Comparison of ENCODE assay signal across 27 cellular contexts in the genomic region with DNA sequence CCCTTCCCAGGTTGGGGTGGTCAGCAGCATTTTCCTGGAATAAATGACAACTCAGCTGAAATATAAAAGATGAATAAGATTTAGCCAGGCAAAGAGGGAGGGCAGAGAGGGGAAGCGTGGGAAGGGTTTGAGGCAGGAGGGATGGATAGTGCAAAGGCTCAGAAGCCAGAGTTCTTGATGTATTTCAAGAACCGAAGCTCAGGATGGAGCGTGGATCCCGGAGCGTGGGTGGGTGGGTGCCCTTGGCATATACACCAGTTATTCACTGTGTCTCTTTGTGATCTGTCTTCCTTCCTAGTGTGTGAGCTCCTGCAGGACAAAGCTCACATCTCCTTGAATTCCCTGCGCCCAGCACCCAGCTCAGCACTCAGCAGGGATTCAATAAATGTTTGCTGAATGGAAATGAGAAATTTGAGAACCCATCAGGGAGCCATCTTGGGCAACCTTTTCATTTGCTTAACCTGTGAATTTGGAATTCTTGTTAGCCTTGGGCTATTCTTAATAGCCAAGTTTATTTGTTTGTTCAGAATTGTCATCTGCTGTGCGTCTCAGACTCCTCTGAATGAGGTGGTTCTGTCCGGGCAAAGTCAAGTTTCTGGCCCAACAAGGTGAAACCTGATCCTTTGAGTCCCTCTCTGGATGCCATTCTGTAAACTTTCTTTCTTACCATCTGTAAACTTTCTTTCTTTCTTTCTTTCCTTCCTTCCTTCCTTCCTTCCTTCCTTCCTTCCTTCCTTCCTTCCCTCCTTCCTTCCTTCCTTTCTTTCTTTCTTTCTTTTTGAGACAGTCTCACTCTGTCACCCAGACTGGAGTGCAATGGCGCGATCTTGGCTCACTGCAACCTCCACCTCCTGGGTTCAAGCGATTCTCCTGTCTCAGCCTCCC. TPM values are rescaled to one million over a fixed set of nuclear protein-coding genes. Genes with fewer than 3 reads are reported as not detected.
DNase-seq lines count a peak whose midpoint lies in the region; FAIRE-seq and TF ChIP-seq lines count a peak whose summit lies in the region.
"Had no signal": no experiment of that assay in that cellular context is flagged by ENCODE, and none has a peak within 500 bp of the region (broad histone marks: within the 10 kb centered on the region; RNA-seq: fewer than 3 reads in every experiment).

No MANE protein-coding gene starts in this region.

- H3K4me3 Mint-ChIP-seq in activated naive CD4-positive, alpha-beta T cell treated with anti-CD3 and anti-CD28 coated beads, Interleukin-2, amount 50 U/mL, for 24 hours, result no peak overlapping the region
- H3K4me3 Mint-ChIP-seq: brain; stimulated activated naive CD8-positive, alpha-beta T cell treated with anti-CD3 and anti-CD28 coated beads, Interleukin-15, Interleukin-2, amounts not matched to agents 100 ng/mL and 50 ng/mL, for 24 hours; T-cell had no signal

- H3K4me3 ChIP-seq in bronchial epithelial cell (ENCODE audit: low read depth, low read length), result no peak overlapping the region
- no peak overlapping the region for H3K4me3 ChIP-seq in sigmoid colon
- H3K4me3 ChIP-seq in suprapubic skin, result no peak overlapping the region
- H3K4me3 ChIP-seq: coronary artery, left lung, mucosa of descending colon, prostate gland, skin epidermis, tibial nerve had no signal

- H3K4me1 Mint-ChIP-seq in activated naive CD4-positive, alpha-beta T cell treated with anti-CD3 and anti-CD28 coated beads, Interleukin-2, amount 50 U/mL, for 24 hours, result peaks cover 47% of the 10 kb centered on the region

- TF ChIP-seq CTCF in bronchial epithelial cell (IDR thresholded peaks at IDR 0.05; ENCODE audit: insufficient read depth, low read length, severe bottlenecking), result no peak
- TF ChIP-seq CTCF in sigmoid colon (IDR thresholded peaks at IDR 0.05), result no peak
- no peak for TF ChIP-seq CTCF in suprapubic skin (IDR thresholded peaks at IDR 0.05)

- no peaks in the 10 kb centered on the region for H3K36me3 Mint-ChIP-seq in activated naive CD4-positive, alpha-beta T cell treated with anti-CD3 and anti-CD28 coated beads, Interleukin-2, amount 50 U/mL, for 24 hours
- H3K36me3 Mint-ChIP-seq: brain, T-cell had no signal

- TF ChIP-seq POLR2A in sigmoid colon (IDR thresholded peaks at IDR 0.05), result no peak
- TF ChIP-seq POLR2A in suprapubic skin (IDR thresholded peaks at IDR 0.05), result no peak

- no peaks in the 10 kb centered on the region for H3K4me1 ChIP-seq in sigmoid colon
- H3K4me1 ChIP-seq in suprapubic skin, result peaks cover 41% of the 10 kb centered on the region
- H3K4me1 ChIP-seq: prostate gland had no signal

- H3K9me3 Mint-ChIP-seq in activated naive CD4-positive, alpha-beta T cell treated with anti-CD3 and anti-CD28 coated beads, Interleukin-2, amount 50 U/mL, for 24 hours, result no peaks in the 10 kb centered on the region
- H3K9me3 Mint-ChIP-seq: brain; H9; stimulated activated naive CD8-positive, alpha-beta T cell treated with anti-CD3 and anti-CD28 coated beads, Interleukin-15, Interleukin-2, amounts not matched to agents 100 ng/mL and 50 ng/mL, for 24 hours; T-cell had no signal

- peak overlapping the region; percentile 38 for H3K27ac Mint-ChIP-seq in activated naive CD4-positive, alpha-beta T cell treated with anti-CD3 and anti-CD28 coated beads, Interleukin-2, amount 50 U/mL, for 24 hours
- H3K27ac Mint-ChIP-seq: brain; stimulated activated naive CD8-positive, alpha-beta T cell treated with anti-CD3 and anti-CD28 coated beads, Interleukin-15, Interleukin-2, amounts not matched to agents 100 ng/mL and 50 ng/mL, for 24 hours; T-cell had no signal

- no peaks in the 10 kb centered on the region for H3K27me3 ChIP-seq in bronchial epithelial cell (ENCODE audit: control insufficient read depth, insufficient read depth, low read length)
- H3K27me3 ChIP-seq in sigmoid colon, result peaks cover 0 to 88% (median 40%) of the 10 kb centered on the region in 3 donors
- H3K27me3 ChIP-seq in suprapubic skin, result peaks cover 19% of the 10 kb centered on the region

- H3K36me3 ChIP-seq in bronchial epithelial cell (ENCODE audit: control insufficient read depth, insufficient read depth, low read length) (no peaks in the 10 kb centered on the region), sigmoid colon (no peaks in the 10 kb centered on the region), suprapubic skin (no peaks in the 10 kb centered on the region)
- H3K36me3 ChIP-seq: left lung, prostate gland, tibial nerve had no signal

- H3K27ac ChIP-seq in sigmoid colon (no peak overlapping the region), suprapubic skin (no peak overlapping the region)
- H3K27ac ChIP-seq: coronary artery, left lung, prostate gland, tibial nerve had no signal

- H3K9me3 ChIP-seq in sigmoid colon (no peaks in the 10 kb centered on the region), suprapubic skin (no peaks in the 10 kb centered on the region)
- H3K9me3 ChIP-seq: left lung, mucosa of descending colon, prostate gland, tibial nerve had no signal

- 61 to 70% methylated on average over 11 of the region's 11 CpGs for WGBS in sigmoid colon, 2 donors
- 61% methylated on average over 11 of the region's 11 CpGs for WGBS in suprapubic skin

- no peaks in the 10 kb centered on the region for H3K27me3 Mint-ChIP-seq in activated naive CD4-positive, alpha-beta T cell treated with anti-CD3 and anti-CD28 coated beads, Interleukin-2, amount 50 U/mL, for 24 hours
- H3K27me3 Mint-ChIP-seq: T-cell had no signal

- no peak for DNase-seq in activated naive CD4-positive, alpha-beta T cell treated with anti-CD3 and anti-CD28 coated beads, Interleukin-2, amount 50 U/mL, for 16 hours
- DNase-seq in NCI-H345 (lab: John Stamatoyannopoulos, UW) (peak; percentile 47), bronchial epithelial cell (ENCODE audit: low read depth) (peak; percentile 51), sigmoid colon (peak; percentile 10), middle frontal gyrus (ENCODE audit: extremely low spot score, low spot score) (no peak), suprapubic skin (ENCODE audit: low spot score in 2 of 2) (no peak), NK-92 (lab: John Stamatoyannopoulos, UW; ENCODE audit: unreplicated experiment) (no peak)
- DNase-seq: activated effector memory CD4-positive, alpha-beta T cell treated with Interleukin-2 at 50 U/mL for 16 hours; DMS79 treated with DMSO at 0.1 percent for 48 hours; H9; head of caudate nucleus; left lung; mucosa of descending colon; NCI-H1105; NCI-H226; stimulated activated CD4-positive, alpha-beta T cell treated with anti-CD3 and anti-CD28 coated beads, Interleukin-4, amount 100 ng/mL, for 1 hour; T-cell had no signal

- no peak for TF ChIP-seq EP300 in sigmoid colon (IDR thresholded peaks at IDR 0.05)
- TF ChIP-seq EP300 in suprapubic skin (IDR thresholded peaks at IDR 0.05), result no peak

- intact Hi-C loops in sigmoid colon (cut with DNase I), result no loop called here

- FAIRE-seq in bronchial epithelial cell (lab: Jason Lieb, UNC), result no peak

RNA-seq across cellular contexts. Expression of a gene that starts 13.3 kb away (rescaled TPM):
- total RNA-seq in bronchial epithelial cell, result 0.26 and 6.0 TPM in 2 replicates
- under 1 TPM in 1 of 4 donors, not detected in 3; 0.27 TPM for total RNA-seq in sigmoid colon
- 10 to 100 TPM in 1 of 3 donors, 1 to 10 TPM in 1, under 1 TPM in 1; 0.60 to 27.1 (median 2.5) TPM for polyA plus RNA-seq in sigmoid colon
- total RNA-seq in suprapubic skin, result 1 to 10 TPM in 2 of 4 donors, under 1 TPM in 2; 0.30 to 1.9 (median 0.96) TPM
- total RNA-seq: HT-29 had no signal
- polyA plus RNA-seq: neural cell had no signal

RNA-seq across cellular contexts. Expression of a gene that starts 23.5 kb away (rescaled TPM):
- 10.3 and 11.8 TPM in 2 replicates for total RNA-seq in bronchial epithelial cell
- total RNA-seq in sigmoid colon, result 10 to 100 TPM; 12.0 to 24.4 (median 14.9) TPM
- 10 to 100 TPM in 1 of 3 donors, 1 to 10 TPM in 2; 5.4 to 17.1 (median 5.5) TPM for polyA plus RNA-seq in sigmoid colon
- total RNA-seq in suprapubic skin, result 10 to 100 TPM; 25.8 to 62.6 (median 35.1) TPM

RNA-seq across cellular contexts. Expression of a gene that starts 33.6 kb away (rescaled TPM):
- total RNA-seq in bronchial epithelial cell (not detected in 2 replicates), sigmoid colon (under 1 TPM in 1 of 4 donors, not detected in 3; 0.14 TPM), suprapubic skin (under 1 TPM in 1 of 4 donors, not detected in 3; 0.40 TPM)
- 1 to 10 TPM in 1 of 3 donors, not detected in 2; 1.4 TPM for polyA plus RNA-seq in sigmoid colon
- total RNA-seq: HT-29, Right ventricle myocardium inferior had no signal

Comparison
In these comparisons a context has a peak if more than half of its experiments do, and no peak if none do; other contexts are left out.
1. DNase-seq: peak in NCI-H345 (single experiment), bronchial epithelial cell (single experiment) and sigmoid colon (single experiment); none in activated naive CD4-positive, alpha-beta T cell treated with anti-CD3 and anti-CD28 coated beads, Interleukin-2, amount 50 U/mL, for 16 hours (single experiment), middle frontal gyrus (single experiment), suprapubic skin (0 of 2) and NK-92 (single experiment).